In the genomic region with DNA sequence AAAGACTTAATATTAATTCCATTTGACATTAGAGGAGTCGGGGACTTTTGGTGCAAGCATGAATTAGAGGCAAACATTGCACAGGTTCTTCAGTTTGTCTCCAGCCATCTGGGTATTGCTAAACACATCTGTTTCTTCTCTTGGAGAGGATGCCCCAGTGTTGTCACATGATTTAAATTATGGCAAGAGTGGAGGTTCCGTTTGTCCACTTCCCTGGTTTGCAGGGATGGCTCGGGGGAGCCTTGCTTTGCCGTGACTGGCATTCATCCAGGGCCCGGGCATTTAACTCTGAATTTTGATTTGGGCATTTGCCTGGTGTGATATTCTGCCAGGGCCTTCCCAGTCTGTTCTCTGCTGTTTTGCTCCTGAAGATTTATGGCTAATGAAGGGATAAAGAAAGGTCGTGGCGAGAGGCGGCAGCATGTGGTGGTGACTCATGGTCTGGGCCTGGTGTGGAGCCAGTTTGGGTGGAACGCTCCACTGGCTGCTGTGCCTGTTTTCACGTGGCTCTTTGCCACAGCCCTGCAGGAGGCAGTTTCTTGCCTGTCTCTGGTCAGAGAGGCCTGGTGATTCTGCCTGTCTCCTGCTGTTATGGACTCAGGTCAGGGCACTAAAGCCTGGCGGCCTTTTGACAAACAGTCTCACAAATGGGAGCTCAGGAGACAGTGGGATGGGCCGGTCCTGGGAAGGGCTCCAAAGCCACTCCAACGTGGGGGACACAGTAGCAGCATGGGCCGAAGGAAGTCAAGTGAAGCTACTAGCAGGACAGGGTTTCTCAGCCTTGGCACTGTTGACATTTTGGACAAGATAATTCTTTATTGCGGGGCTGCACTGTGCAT, we compare ENCODE assay signal across 8 cellular contexts.
DNase-seq lines count a peak whose midpoint lies in the region; ATAC-seq, FAIRE-seq and TF ChIP-seq lines count a peak whose summit lies in the region.

No MANE protein-coding gene starts in this region.

- no peaks in the 10 kb centered on the region for H3K9me3 ChIP-seq in prostate gland
- no peaks in the 10 kb centered on the region for H3K9me3 ChIP-seq in effector memory CD4-positive, alpha-beta T cell (ENCODE audit: control insufficient read depth, low read length)

- DNase-seq in AG04449 (ENCODE audit: low read depth, low spot score) (peak; percentile 91), HTR-8/SVneo (ENCODE audit: insufficient read length, low spot score) (peak; percentile 77), Right ventricle myocardium superior (peak; percentile 92), prostate gland (ENCODE audit: low spot score) (peak; percentile 93)
- DNase-seq in effector memory CD4-positive, alpha-beta T cell, result no peak

- no peak for TF ChIP-seq POLR2A in prostate gland (IDR thresholded peaks at IDR 0.05)

- peak; percentile 94 for FAIRE-seq in HTR-8/SVneo (lab: Jason Lieb, UNC)

- H3K4me1 ChIP-seq in prostate gland (replicated peaks), result no peaks in the 10 kb centered on the region
- no peaks in the 10 kb centered on the region for H3K4me1 ChIP-seq in effector memory CD4-positive, alpha-beta T cell (ENCODE audit: control insufficient read depth, insufficient read depth, low read length, poor library complexity, severe bottlenecking)

- peak overlapping the region; percentile 60 for H3K27ac ChIP-seq in VCaP
- H3K27ac ChIP-seq in prostate gland, result peak overlapping the region; percentile 73 to 74
- H3K27ac ChIP-seq in effector memory CD4-positive, alpha-beta T cell (ENCODE audit: insufficient read depth, low read length, poor library complexity, severe bottlenecking), result no peak overlapping the region

- ATAC-seq in Right ventricle myocardium superior (ENCODE audit: poor library complexity), result peak; percentile 97
- ATAC-seq in HG02981 (IDR thresholded peaks at IDR 0.05; ENCODE audit: unreplicated experiment), result no peak
- ATAC-seq in HG03175 (IDR thresholded peaks at IDR 0.05; ENCODE audit: unreplicated experiment), result no peak

- CTCF ChIA-PET in AG04449 (lab: Yijun Ruan, JAX), result interaction anchor here (1.0 to 5.2 kb wide), 6 partner anchors 8 to 476 kb away, joined by 3 to 24 read pairs (median 4); no protein-coding TSS in a partner anchor

- peak; percentile 9 for TF ChIP-seq CTCF in AG04449 (IDR thresholded peaks at IDR 0.05; ENCODE audit: insufficient read depth, low read length, missing control alignments)
- no peak for TF ChIP-seq CTCF in VCaP (conservative IDR thresholded peaks at IDR 0.05)
- TF ChIP-seq CTCF in prostate gland (IDR thresholded peaks at IDR 0.05), result peak in 2 of 4 experiments; percentile 16 to 21

- intact Hi-C loops in Right ventricle myocardium superior (cut with DNase I) (no loop called here), prostate gland (cut with DNase I) (loop anchor here (2.0 to 10.0 kb wide), 7 partner anchors 38 to 478 kb away; partner anchors contain the start of gene PGRMC2)

- WGBS in prostate gland, result 6% methylated on average over 15 of the region's 15 CpGs

- H3K4me3 ChIP-seq in AG04449 (ENCODE audit: low read depth, low read length) (no peak overlapping the region; the same call in 1 of the 2 replicates), prostate gland (no peak overlapping the region)
- no peak overlapping the region for H3K4me3 ChIP-seq in effector memory CD4-positive, alpha-beta T cell (ENCODE audit: insufficient read depth, low read depth, low read length, poor library complexity, severe bottlenecking)

- H3K36me3 ChIP-seq in prostate gland, result no peaks in the 10 kb centered on the region
- no peaks in the 10 kb centered on the region for H3K36me3 ChIP-seq in effector memory CD4-positive, alpha-beta T cell (ENCODE audit: control insufficient read depth, insufficient read depth, low read length)

- POLR2A ChIA-PET in AG04449 (lab: Yijun Ruan, JAX), result interaction anchor here (1.0 to 1.2 kb wide), 3 partner anchors 29 to 167 kb away, joined by 3 to 5 read pairs (median 4); no protein-coding TSS in a partner anchor

- no peaks in the 10 kb centered on the region for H3K27me3 ChIP-seq in prostate gland (replicated peaks; ENCODE audit: insufficient read depth)
- H3K27me3 ChIP-seq in effector memory CD4-positive, alpha-beta T cell (replicated peaks; ENCODE audit: control insufficient read depth, insufficient read depth, low read length, poor library complexity, severe bottlenecking), result no peaks in the 10 kb centered on the region

Comparison
In these comparisons a context has a peak if more than half of its experiments do, and no peak if none do; other contexts are left out.
1. DNase-seq: peak in AG04449 (single experiment), HTR-8/SVneo (single experiment), Right ventricle myocardium superior (single experiment) and prostate gland (single experiment); none in effector memory CD4-positive, alpha-beta T cell (0 of 3).